1 cellular context compared by ENCODE assay signal in genomic region chr2:171433763-171434670, GRCh38.
TF ChIP-seq lines count a peak whose summit lies in the region.

TSS of gene DCAF17 (plus strand) at chr2:171434226. CDS start at chr2:171434578, 352 bp downstream.
TSS of gene METTL8 (minus strand) at chr2:171433990. CDS start at chr2:171392185, 41,805 bp downstream.

TF ChIP-seq in HepG2, 621 proteins besides CTCF, POLR2A, EP300 and RAD21 (continued from another document and continues in another):
- TF ChIP-seq ZNF724P (CRISPR knock-in tag; IDR thresholded peaks at IDR 0.05; ENCODE audit: borderline replicate concordance), result peak; percentile 80
- TF ChIP-seq ZNF562 (CRISPR knock-in tag; IDR thresholded peaks at IDR 0.05; ENCODE audit: borderline replicate concordance), result no peak
- peak; percentile 75 for TF ChIP-seq ELF1 (CRISPR knock-in tag; IDR thresholded peaks at IDR 0.05)
- peak; percentile 90 for TF ChIP-seq HNF4A (CRISPR knock-in tag; IDR thresholded peaks at IDR 0.05)
- TF ChIP-seq NFE2 (CRISPR knock-in tag; IDR thresholded peaks at IDR 0.05), result 0 out of 2 replicates have a peak, but pooled peaks have one; percentile 34
- TF ChIP-seq GATAD1 (CRISPR knock-in tag; IDR thresholded peaks at IDR 0.05), result peak; percentile 81
- TF ChIP-seq MEIS1 (CRISPR knock-in tag; IDR thresholded peaks at IDR 0.05; ENCODE audit: borderline replicate concordance), result no peak
- TF ChIP-seq ZNF773 (CRISPR knock-in tag; IDR thresholded peaks at IDR 0.05; ENCODE audit: borderline replicate concordance), result peak; percentile 97; the same call in 1 of the 2 replicates
- TF ChIP-seq, protein P1, sequence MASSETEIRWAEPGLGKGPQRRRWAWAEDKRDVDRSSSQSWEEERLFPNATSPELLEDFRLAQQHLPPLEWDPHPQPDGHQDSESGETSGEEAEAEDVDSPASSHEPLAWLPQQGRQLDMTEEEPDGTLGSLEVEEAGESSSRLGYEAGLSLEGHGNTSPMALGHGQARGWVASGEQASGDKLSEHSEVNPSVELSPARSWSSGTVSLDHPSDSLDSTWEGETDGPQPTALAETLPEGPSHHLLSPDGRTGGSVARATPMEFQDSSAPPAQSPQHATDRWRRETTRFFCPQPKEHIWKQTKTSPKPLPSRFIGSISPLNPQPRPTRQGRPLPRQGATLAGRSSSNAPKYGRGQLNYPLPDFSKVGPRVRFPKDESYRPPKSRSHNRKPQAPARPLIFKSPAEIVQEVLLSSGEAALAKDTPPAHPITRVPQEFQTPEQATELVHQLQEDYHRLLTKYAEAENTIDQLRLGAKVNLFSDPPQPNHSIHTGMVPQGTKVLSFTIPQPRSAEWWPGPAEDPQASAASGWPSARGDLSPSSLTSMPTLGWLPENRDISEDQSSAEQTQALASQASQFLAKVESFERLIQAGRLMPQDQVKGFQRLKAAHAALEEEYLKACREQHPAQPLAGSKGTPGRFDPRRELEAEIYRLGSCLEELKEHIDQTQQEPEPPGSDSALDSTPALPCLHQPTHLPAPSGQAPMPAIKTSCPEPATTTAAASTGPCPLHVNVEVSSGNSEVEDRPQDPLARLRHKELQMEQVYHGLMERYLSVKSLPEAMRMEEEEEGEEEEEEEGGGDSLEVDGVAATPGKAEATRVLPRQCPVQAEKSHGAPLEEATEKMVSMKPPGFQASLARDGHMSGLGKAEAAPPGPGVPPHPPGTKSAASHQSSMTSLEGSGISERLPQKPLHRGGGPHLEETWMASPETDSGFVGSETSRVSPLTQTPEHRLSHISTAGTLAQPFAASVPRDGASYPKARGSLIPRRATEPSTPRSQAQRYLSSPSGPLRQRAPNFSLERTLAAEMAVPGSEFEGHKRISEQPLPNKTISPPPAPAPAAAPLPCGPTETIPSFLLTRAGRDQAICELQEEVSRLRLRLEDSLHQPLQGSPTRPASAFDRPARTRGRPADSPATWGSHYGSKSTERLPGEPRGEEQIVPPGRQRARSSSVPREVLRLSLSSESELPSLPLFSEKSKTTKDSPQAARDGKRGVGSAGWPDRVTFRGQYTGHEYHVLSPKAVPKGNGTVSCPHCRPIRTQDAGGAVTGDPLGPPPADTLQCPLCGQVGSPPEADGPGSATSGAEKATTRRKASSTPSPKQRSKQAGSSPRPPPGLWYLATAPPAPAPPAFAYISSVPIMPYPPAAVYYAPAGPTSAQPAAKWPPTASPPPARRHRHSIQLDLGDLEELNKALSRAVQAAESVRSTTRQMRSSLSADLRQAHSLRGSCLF (CRISPR knock-in tag; IDR thresholded peaks at IDR 0.05; ENCODE audit: borderline replicate concordance), result peak; percentile 90; the same call in 1 of the 2 replicates
- no peak; the same call in 1 of the 2 replicates for TF ChIP-seq ZNF337 (CRISPR knock-in tag; IDR thresholded peaks at IDR 0.05; ENCODE audit: borderline replicate concordance, low read depth)
- TF ChIP-seq, protein P2, sequence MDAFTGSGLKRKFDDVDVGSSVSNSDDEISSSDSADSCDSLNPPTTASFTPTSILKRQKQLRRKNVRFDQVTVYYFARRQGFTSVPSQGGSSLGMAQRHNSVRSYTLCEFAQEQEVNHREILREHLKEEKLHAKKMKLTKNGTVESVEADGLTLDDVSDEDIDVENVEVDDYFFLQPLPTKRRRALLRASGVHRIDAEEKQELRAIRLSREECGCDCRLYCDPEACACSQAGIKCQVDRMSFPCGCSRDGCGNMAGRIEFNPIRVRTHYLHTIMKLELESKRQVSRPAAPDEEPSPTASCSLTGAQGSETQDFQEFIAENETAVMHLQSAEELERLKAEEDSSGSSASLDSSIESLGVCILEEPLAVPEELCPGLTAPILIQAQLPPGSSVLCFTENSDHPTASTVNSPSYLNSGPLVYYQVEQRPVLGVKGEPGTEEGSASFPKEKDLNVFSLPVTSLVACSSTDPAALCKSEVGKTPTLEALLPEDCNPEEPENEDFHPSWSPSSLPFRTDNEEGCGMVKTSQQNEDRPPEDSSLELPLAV (CRISPR knock-in tag; conservative IDR thresholded peaks at IDR 0.05; ENCODE audit: low read depth), result no peak
- TF ChIP-seq ZNF513 (CRISPR knock-in tag; conservative IDR thresholded peaks at IDR 0.05), result peak; percentile 91; the same call in 1 of the 2 replicates
- peak; percentile 92 for TF ChIP-seq DRAP1 (CRISPR knock-in tag; IDR thresholded peaks at IDR 0.05)
- no peak for TF ChIP-seq ZNF260 (CRISPR knock-in tag; IDR thresholded peaks at IDR 0.05; ENCODE audit: borderline replicate concordance, low read depth)
- TF ChIP-seq ZSCAN20 (CRISPR knock-in tag; IDR thresholded peaks at IDR 0.05; ENCODE audit: borderline replicate concordance), result peak; percentile 98
- TF ChIP-seq BATF2 (CRISPR knock-in tag; IDR thresholded peaks at IDR 0.05), result 0 out of 2 replicates have a peak, but pooled peaks have one; percentile 2
- TF ChIP-seq ZNF772 (CRISPR knock-in tag; IDR thresholded peaks at IDR 0.05), result peak; percentile 61
- TF ChIP-seq ZNF512B (CRISPR knock-in tag; IDR thresholded peaks at IDR 0.05; ENCODE audit: borderline replicate concordance), result no peak; the same call in 1 of the 2 replicates
- TF ChIP-seq GZF1 (CRISPR knock-in tag; IDR thresholded peaks at IDR 0.05), result peak; percentile 72; the same call in 1 of the 2 replicates
- TF ChIP-seq PAF1 (CRISPR knock-in tag; IDR thresholded peaks at IDR 0.05), result no peak
- peak; percentile 89 for TF ChIP-seq MYC (CRISPR knock-in tag; IDR thresholded peaks at IDR 0.05; ENCODE audit: borderline replicate concordance)
- peak; percentile 68; the same call in 1 of the 2 replicates for TF ChIP-seq ZNF331 (CRISPR knock-in tag; IDR thresholded peaks at IDR 0.05)
- no peak for TF ChIP-seq ZNF136 (CRISPR knock-in tag; IDR thresholded peaks at IDR 0.05; ENCODE audit: low read depth)
- peak; percentile 87 for TF ChIP-seq ZMAT3 (CRISPR knock-in tag; conservative IDR thresholded peaks at IDR 0.05)
- 0 out of 2 replicates have a peak, but pooled peaks have one; percentile 7 for TF ChIP-seq ZNF24 (IDR thresholded peaks at IDR 0.05)
- peak; percentile 96 for TF ChIP-seq ZBTB8A (CRISPR knock-in tag; IDR thresholded peaks at IDR 0.05; ENCODE audit: borderline replicate concordance, low read depth)
- TF ChIP-seq, protein P3, sequence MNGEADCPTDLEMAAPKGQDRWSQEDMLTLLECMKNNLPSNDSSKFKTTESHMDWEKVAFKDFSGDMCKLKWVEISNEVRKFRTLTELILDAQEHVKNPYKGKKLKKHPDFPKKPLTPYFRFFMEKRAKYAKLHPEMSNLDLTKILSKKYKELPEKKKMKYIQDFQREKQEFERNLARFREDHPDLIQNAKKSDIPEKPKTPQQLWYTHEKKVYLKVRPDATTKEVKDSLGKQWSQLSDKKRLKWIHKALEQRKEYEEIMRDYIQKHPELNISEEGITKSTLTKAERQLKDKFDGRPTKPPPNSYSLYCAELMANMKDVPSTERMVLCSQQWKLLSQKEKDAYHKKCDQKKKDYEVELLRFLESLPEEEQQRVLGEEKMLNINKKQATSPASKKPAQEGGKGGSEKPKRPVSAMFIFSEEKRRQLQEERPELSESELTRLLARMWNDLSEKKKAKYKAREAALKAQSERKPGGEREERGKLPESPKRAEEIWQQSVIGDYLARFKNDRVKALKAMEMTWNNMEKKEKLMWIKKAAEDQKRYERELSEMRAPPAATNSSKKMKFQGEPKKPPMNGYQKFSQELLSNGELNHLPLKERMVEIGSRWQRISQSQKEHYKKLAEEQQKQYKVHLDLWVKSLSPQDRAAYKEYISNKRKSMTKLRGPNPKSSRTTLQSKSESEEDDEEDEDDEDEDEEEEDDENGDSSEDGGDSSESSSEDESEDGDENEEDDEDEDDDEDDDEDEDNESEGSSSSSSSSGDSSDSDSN (CRISPR knock-in tag; IDR thresholded peaks at IDR 0.05), result peak; percentile 99
- TF ChIP-seq SP140L (CRISPR knock-in tag; IDR thresholded peaks at IDR 0.05; ENCODE audit: borderline replicate concordance), result no peak; the same call in 1 of the 2 replicates
- TF ChIP-seq ZNF30 (CRISPR knock-in tag; IDR thresholded peaks at IDR 0.05), result peak; percentile 76; the same call in 1 of the 2 replicates
- TF ChIP-seq ADNP (CRISPR knock-in tag; IDR thresholded peaks at IDR 0.05), result no peak
- TF ChIP-seq, protein P4, sequence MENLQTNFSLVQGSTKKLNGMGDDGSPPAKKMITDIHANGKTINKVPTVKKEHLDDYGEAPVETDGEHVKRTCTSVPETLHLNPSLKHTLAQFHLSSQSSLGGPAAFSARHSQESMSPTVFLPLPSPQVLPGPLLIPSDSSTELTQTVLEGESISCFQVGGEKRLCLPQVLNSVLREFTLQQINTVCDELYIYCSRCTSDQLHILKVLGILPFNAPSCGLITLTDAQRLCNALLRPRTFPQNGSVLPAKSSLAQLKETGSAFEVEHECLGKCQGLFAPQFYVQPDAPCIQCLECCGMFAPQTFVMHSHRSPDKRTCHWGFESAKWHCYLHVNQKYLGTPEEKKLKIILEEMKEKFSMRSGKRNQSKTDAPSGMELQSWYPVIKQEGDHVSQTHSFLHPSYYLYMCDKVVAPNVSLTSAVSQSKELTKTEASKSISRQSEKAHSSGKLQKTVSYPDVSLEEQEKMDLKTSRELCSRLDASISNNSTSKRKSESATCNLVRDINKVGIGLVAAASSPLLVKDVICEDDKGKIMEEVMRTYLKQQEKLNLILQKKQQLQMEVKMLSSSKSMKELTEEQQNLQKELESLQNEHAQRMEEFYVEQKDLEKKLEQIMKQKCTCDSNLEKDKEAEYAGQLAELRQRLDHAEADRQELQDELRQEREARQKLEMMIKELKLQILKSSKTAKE (CRISPR knock-in tag; IDR thresholded peaks at IDR 0.05; ENCODE audit: borderline replicate concordance), result no peak
- TF ChIP-seq ZNF292 (CRISPR knock-in tag; IDR thresholded peaks at IDR 0.05; ENCODE audit: borderline replicate concordance, low read depth), result peak; percentile 92
- peak; percentile 81 for TF ChIP-seq REPIN1 (CRISPR knock-in tag; IDR thresholded peaks at IDR 0.05; ENCODE audit: borderline replicate concordance, low read depth)
- peak; percentile 90 for TF ChIP-seq RXRB (CRISPR knock-in tag; IDR thresholded peaks at IDR 0.05; ENCODE audit: borderline replicate concordance)
- TF ChIP-seq GLMP (CRISPR knock-in tag; IDR thresholded peaks at IDR 0.05; ENCODE audit: borderline replicate concordance), result no peak
- TF ChIP-seq, protein P5, sequence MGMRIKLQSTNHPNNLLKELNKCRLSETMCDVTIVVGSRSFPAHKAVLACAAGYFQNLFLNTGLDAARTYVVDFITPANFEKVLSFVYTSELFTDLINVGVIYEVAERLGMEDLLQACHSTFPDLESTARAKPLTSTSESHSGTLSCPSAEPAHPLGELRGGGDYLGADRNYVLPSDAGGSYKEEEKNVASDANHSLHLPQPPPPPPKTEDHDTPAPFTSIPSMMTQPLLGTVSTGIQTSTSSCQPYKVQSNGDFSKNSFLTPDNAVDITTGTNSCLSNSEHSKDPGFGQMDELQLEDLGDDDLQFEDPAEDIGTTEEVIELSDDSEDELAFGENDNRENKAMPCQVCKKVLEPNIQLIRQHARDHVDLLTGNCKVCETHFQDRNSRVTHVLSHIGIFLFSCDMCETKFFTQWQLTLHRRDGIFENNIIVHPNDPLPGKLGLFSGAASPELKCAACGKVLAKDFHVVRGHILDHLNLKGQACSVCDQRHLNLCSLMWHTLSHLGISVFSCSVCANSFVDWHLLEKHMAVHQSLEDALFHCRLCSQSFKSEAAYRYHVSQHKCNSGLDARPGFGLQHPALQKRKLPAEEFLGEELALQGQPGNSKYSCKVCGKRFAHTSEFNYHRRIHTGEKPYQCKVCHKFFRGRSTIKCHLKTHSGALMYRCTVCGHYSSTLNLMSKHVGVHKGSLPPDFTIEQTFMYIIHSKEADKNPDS (CRISPR knock-in tag; IDR thresholded peaks at IDR 0.05), result peak; percentile 35
- TF ChIP-seq KMT2B (CRISPR knock-in tag; IDR thresholded peaks at IDR 0.05), result peak; percentile 90
- TF ChIP-seq KLF12 (CRISPR knock-in tag; IDR thresholded peaks at IDR 0.05; ENCODE audit: borderline replicate concordance), result peak; percentile 87; the same call in 1 of the 2 replicates
- 0 out of 2 replicates have a peak, but pooled peaks have one; percentile 31 for TF ChIP-seq RELA (CRISPR knock-in tag; IDR thresholded peaks at IDR 0.05)
- TF ChIP-seq ZFX (CRISPR knock-in tag; IDR thresholded peaks at IDR 0.05; ENCODE audit: low read depth), result peak; percentile 99
